Comparison of ENCODE assay signal across 1 cellular context in the genomic region with DNA sequence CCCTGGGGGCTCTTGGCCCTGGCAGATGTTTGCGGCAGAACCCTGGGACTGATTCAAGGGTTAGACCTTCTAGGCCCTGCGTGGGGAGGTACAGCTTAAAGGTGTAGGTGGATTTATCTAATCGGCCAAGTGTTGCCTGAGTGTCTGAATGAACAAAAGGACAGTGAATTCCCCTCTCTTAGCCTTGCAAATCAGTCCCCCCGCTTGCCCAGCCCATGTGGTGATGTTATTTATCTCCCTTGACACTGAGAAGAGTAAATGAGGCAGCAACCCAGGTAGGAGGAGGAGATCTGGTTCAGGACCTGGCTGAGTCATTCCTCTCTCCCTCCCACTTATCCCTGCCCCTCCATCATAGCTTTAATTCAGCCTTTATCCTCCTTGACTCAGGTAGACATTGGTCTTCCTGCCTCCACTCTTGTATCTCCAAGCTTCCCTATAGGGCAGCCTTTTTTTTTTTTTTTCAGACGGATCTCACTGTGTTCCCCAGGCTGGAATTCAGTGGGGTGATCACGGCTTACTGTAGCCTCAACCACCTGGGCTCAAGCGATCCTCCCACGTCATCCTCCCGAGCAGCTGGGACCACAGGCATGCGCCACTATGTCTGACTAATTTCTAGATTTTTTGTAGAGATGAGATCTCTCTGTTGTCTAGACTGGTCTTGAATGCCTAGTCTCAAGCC.
A peak's percentile ranks its signal among the peaks of the same experiment; 100 is the strongest.
TF ChIP-seq lines count a peak whose summit lies in the region.

No MANE protein-coding gene starts in this region.

TF ChIP-seq in K562, 482 proteins besides CTCF, POLR2A, EP300 and RAD21 (continued from another document):
- TF ChIP-seq PML (IDR thresholded peaks at IDR 0.05; ENCODE audit: low read length): no peak
- TF ChIP-seq, protein P1, sequence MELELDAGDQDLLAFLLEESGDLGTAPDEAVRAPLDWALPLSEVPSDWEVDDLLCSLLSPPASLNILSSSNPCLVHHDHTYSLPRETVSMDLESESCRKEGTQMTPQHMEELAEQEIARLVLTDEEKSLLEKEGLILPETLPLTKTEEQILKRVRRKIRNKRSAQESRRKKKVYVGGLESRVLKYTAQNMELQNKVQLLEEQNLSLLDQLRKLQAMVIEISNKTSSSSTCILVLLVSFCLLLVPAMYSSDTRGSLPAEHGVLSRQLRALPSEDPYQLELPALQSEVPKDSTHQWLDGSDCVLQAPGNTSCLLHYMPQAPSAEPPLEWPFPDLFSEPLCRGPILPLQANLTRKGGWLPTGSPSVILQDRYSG (tag; conservative IDR thresholded peaks at IDR 0.05; ENCODE audit: low read depth): no peak
- no peak for TF ChIP-seq CBX5 (IDR thresholded peaks at IDR 0.05; ENCODE audit: borderline replicate concordance, low read depth)
- no peak for TF ChIP-seq ZBTB8A (IDR thresholded peaks at IDR 0.05; ENCODE audit: partially characterized antibody)
- TF ChIP-seq HSF4 (CRISPR knock-in tag; IDR thresholded peaks at IDR 0.05; ENCODE audit: borderline replicate concordance): no peak
- TF ChIP-seq KLF6 (CRISPR knock-in tag; IDR thresholded peaks at IDR 0.05; ENCODE audit: borderline replicate concordance): no peak
- no peak for TF ChIP-seq ZNF12 (CRISPR knock-in tag; IDR thresholded peaks at IDR 0.05)
- TF ChIP-seq SMAD4 (CRISPR knock-in tag; conservative IDR thresholded peaks at IDR 0.05): no peak
- TF ChIP-seq SMARCE1 (IDR thresholded peaks at IDR 0.05): 0 out of 2 replicates have a peak, but pooled peaks have one; percentile 17
- TF ChIP-seq, protein P2, sequence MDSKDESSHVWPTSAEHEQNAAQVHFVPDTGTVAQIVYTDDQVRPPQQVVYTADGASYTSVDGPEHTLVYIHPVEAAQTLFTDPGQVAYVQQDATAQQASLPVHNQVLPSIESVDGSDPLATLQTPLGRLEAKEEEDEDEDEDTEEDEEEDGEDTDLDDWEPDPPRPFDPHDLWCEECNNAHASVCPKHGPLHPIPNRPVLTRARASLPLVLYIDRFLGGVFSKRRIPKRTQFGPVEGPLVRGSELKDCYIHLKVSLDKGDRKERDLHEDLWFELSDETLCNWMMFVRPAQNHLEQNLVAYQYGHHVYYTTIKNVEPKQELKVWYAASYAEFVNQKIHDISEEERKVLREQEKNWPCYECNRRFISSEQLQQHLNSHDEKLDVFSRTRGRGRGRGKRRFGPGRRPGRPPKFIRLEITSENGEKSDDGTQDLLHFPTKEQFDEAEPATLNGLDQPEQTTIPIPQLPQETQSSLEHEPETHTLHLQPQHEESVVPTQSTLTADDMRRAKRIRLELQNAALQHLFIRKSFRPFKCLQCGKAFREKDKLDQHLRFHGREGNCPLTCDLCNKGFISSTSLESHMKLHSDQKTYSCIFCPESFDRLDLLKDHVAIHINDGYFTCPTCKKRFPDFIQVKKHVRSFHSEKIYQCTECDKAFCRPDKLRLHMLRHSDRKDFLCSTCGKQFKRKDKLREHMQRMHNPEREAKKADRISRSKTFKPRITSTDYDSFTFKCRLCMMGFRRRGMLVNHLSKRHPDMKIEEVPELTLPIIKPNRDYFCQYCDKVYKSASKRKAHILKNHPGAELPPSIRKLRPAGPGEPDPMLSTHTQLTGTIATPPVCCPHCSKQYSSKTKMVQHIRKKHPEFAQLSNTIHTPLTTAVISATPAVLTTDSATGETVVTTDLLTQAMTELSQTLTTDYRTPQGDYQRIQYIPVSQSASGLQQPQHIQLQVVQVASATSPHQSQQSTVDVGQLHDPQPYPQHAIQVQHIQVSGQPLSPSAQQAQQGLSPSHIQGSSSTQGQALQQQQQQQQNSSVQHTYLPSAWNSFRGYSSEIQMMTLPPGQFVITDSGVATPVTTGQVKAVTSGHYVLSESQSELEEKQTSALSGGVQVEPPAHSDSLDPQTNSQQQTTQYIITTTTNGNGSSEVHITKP (IDR thresholded peaks at IDR 0.05; ENCODE audit: partially characterized antibody): peak; percentile 65
- TF ChIP-seq HNRNPK (IDR thresholded peaks at IDR 0.05; ENCODE audit: low read depth, low read length, poor library complexity, severe bottlenecking): no peak
- no peak for TF ChIP-seq SRF (CRISPR knock-in tag; IDR thresholded peaks at IDR 0.05)
- no peak for TF ChIP-seq RFX1 (IDR thresholded peaks at IDR 0.05)
- TF ChIP-seq, protein P3, sequence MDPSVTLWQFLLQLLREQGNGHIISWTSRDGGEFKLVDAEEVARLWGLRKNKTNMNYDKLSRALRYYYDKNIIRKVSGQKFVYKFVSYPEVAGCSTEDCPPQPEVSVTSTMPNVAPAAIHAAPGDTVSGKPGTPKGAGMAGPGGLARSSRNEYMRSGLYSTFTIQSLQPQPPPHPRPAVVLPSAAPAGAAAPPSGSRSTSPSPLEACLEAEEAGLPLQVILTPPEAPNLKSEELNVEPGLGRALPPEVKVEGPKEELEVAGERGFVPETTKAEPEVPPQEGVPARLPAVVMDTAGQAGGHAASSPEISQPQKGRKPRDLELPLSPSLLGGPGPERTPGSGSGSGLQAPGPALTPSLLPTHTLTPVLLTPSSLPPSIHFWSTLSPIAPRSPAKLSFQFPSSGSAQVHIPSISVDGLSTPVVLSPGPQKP (CRISPR knock-in tag; IDR thresholded peaks at IDR 0.05): no peak
- TF ChIP-seq, protein P4, sequence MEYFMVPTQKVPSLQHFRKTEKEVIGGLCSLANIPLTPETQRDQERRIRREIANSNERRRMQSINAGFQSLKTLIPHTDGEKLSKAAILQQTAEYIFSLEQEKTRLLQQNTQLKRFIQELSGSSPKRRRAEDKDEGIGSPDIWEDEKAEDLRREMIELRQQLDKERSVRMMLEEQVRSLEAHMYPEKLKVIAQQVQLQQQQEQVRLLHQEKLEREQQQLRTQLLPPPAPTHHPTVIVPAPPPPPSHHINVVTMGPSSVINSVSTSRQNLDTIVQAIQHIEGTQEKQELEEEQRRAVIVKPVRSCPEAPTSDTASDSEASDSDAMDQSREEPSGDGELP (CRISPR knock-in tag; IDR thresholded peaks at IDR 0.05; ENCODE audit: borderline replicate concordance): peak; percentile 18; the same call in 1 of the 2 replicates
- no peak for TF ChIP-seq ETV6 (IDR thresholded peaks at IDR 0.05; ENCODE audit: borderline replicate concordance in 1 of 2, low read depth in 2 of 2, low read length in 1 of 2)
- TF ChIP-seq ETV6 (CRISPR knock-in tag; IDR thresholded peaks at IDR 0.05; ENCODE audit: borderline replicate concordance): no peak
- TF ChIP-seq, protein P5, sequence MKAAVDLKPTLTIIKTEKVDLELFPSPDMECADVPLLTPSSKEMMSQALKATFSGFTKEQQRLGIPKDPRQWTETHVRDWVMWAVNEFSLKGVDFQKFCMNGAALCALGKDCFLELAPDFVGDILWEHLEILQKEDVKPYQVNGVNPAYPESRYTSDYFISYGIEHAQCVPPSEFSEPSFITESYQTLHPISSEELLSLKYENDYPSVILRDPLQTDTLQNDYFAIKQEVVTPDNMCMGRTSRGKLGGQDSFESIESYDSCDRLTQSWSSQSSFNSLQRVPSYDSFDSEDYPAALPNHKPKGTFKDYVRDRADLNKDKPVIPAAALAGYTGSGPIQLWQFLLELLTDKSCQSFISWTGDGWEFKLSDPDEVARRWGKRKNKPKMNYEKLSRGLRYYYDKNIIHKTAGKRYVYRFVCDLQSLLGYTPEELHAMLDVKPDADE (conservative IDR thresholded peaks at IDR 0.05; ENCODE audit: control insufficient read depth, low read depth, low read length): no peak
- TF ChIP-seq FOSL1 (tag; conservative IDR thresholded peaks at IDR 0.05): peak; percentile 39; the same call in 1 of the 2 replicates
- TF ChIP-seq CBFA2T2 (conservative IDR thresholded peaks at IDR 0.05): peak; percentile 34
- TF ChIP-seq CREM (IDR thresholded peaks at IDR 0.05; ENCODE audit: low read depth): 0 out of 2 replicates have a peak, but pooled peaks have one; percentile 28
- peak; percentile 57 to 71 for TF ChIP-seq NRF1 (conservative IDR thresholded peaks at IDR 0.05 in 1 of 2, IDR thresholded peaks at IDR 0.05 in 1 of 2)
- no peak for TF ChIP-seq SMAD1 (IDR thresholded peaks at IDR 0.05; ENCODE audit: low read depth, low read length, partially characterized antibody)
- TF ChIP-seq, protein P6, sequence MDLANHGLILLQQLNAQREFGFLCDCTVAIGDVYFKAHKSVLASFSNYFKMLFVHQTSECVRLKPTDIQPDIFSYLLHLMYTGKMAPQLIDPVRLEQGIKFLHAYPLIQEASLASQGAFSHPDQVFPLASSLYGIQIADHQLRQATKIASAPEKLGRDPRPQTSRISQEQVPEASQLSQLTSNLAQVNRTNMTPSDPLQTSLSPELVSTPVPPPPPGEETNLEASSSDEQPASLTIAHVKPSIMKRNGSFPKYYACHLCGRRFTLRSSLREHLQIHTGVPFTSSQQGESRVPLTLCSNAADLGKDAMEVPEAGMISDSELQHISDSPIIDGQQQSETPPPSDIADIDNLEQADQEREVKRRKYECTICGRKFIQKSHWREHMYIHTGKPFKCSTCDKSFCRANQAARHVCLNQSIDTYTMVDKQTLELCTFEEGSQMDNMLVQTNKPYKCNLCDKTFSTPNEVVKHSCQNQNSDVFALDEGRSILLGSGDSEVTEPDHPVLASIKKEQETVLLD (IDR thresholded peaks at IDR 0.05): no peak
- TF ChIP-seq ZNF79 (CRISPR knock-in tag; IDR thresholded peaks at IDR 0.05; ENCODE audit: low read depth): no peak
- TF ChIP-seq ZEB2 (IDR thresholded peaks at IDR 0.05): 0 out of 2 replicates have a peak, but pooled peaks have one; percentile 20
- no peak for TF ChIP-seq ZNF695 (CRISPR knock-in tag; IDR thresholded peaks at IDR 0.05)
